23 cellular contexts compared by ENCODE assay signal in genomic region chr9:83396348-83396747, GRCh38.
"Had no signal": no experiment of that assay in that cellular context is flagged by ENCODE, and none has a peak within 500 bp of the region (broad histone marks: within the 10 kb centered on the region; RNA-seq: fewer than 3 reads in every experiment).

No MANE protein-coding gene starts in this region.

- H3K36me3 Mint-ChIP-seq: IgD-negative memory B cell, T-cell had no signal

- FAIRE-seq: RCC 7860 had no signal

- H3K4me1 Mint-ChIP-seq: IgD-negative memory B cell, T-cell had no signal

- ATAC-seq: T-cell had no signal

- H3K4me2 ChIP-seq: SK-N-SH had no signal

- H3K9me3 Mint-ChIP-seq: IgD-negative memory B cell, T-cell had no signal

- H3K9ac ChIP-seq: SK-N-SH had no signal

- H3K27me3 ChIP-seq: MG63 had no signal

- DNase-seq: Karpas-422, KG1, MG63, NCI-H1092 treated with DMSO at 0.1 percent for 48 hours, NCI-H1436, NCI-H187, NCI-H2029, NCI-H2081 treated with DMSO at 0.1 percent for 48 hours, NCI-H2171, NCI-H226, NCI-H446, NCI-H510A, NCI-H524 treated with DMSO at 0.1 percent for 48 hours, NCI-H69, NCI-H774, Right ventricle myocardium superior, RPMI8226, SIG-M5, SK-N-SH, SW 1271, T-cell had no signal

- H3K27ac Mint-ChIP-seq: IgD-negative memory B cell, T-cell had no signal

- H3K4me3 Mint-ChIP-seq: IgD-negative memory B cell, T-cell had no signal

- H3K9me3 ChIP-seq: MG63, SK-N-SH had no signal

- H3K4me3 ChIP-seq: MG63 had no signal

- H3K36me3 ChIP-seq: MG63 had no signal
